Comparison of ENCODE assay signal across 8 cellular contexts in genomic region chr11:22787565-22788162, GRCh38.
DNase-seq lines count a peak whose midpoint lies in the region; ATAC-seq and TF ChIP-seq lines count a peak whose summit lies in the region.

No MANE protein-coding gene starts in this region.

- H3K4me1 Mint-ChIP-seq in nephron progenitor cell: peaks cover 3% of the 10 kb centered on the region

- H3K9me3 Mint-ChIP-seq in nephron progenitor cell: peaks cover 10% of the 10 kb centered on the region

- H3K27me3 Mint-ChIP-seq in nephron progenitor cell (ENCODE audit: low read depth, poor library complexity): no peaks in the 10 kb centered on the region

- ATAC-seq in GM21526 (IDR thresholded peaks at IDR 0.05; ENCODE audit: low FRiP score, unreplicated experiment) (peak; percentile 35), GM18511 (IDR thresholded peaks at IDR 0.05; ENCODE audit: unreplicated experiment) (no peak)

- H3K4me3 ChIP-seq in epithelial cell of esophagus (ENCODE audit: low read length): no peak overlapping the region

- TF ChIP-seq CTCF in epithelial cell of esophagus (IDR thresholded peaks at IDR 0.05; ENCODE audit: insufficient read depth, low read depth, low read length, missing control alignments): peak; percentile 61
- peak; percentile 77 for TF ChIP-seq CTCF in nephron progenitor cell (IDR thresholded peaks at IDR 0.05)

- H3K36me3 Mint-ChIP-seq in nephron progenitor cell (ENCODE audit: low read depth): peaks cover 8% of the 10 kb centered on the region

- no peak overlapping the region for H3K4me3 Mint-ChIP-seq in nephron progenitor cell

- DNase-seq in NCI-H1436 (lab: John Stamatoyannopoulos, UW): peak; percentile 30
- DNase-seq in NCI-H1436 treated with DMSO at 0.1 percent for 48 hours (lab: John Stamatoyannopoulos, UW): no peak
- DNase-seq in NCI-H128 (lab: John Stamatoyannopoulos, UW; ENCODE audit: unreplicated experiment): peak; percentile 72
- peak in 3 of 5 donors; percentile 13 to 19 (median 15) for DNase-seq in T-helper 1 cell
- peak; percentile 44 for DNase-seq in epithelial cell of esophagus (ENCODE audit: low read depth)
- DNase-seq in nephron progenitor cell: peak; percentile 26

- no peak overlapping the region for H3K27ac Mint-ChIP-seq in nephron progenitor cell
